ENCODE assay signal across 2 cellular contexts in the genomic region with DNA sequence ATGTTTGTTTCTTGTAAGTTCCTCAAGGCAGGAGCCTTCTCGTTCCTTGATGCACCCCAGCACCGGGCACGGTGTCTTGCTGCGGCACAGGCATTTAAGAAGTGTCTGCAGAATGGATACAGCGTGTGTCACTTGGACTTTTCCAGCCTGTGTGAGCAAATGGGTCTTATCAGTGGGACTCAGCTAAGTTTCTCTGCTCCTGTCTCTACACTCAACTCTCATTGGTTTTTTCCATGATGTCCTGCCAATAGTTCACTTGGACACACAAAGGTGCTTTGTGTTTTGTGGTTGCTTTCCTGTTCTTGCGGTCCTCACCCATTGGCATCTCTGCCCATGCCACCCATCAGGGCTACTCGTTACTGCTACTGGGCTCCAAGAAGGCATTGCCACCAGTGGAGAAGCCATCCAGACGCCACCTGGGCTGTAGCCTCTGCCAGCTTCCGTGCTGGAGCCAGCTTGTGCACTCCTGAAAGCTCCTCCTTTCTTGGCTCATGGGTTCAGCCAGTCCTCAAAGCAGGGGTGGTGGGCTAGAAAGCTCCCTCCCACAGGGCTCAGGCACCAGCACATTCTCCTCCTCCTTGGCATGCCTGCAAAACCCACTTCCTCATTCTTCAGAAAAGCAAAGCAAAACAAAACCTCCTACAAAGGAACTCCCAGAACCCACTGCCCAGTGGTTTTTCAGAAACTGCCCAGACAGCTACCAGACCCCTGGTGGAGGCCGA.
TF ChIP-seq lines count a peak whose summit lies in the region.

No MANE protein-coding gene starts in this region.

TF ChIP-seq in K562, 482 proteins besides CTCF, POLR2A, EP300 and RAD21 (continued from another document):
- TF ChIP-seq, protein P1, sequence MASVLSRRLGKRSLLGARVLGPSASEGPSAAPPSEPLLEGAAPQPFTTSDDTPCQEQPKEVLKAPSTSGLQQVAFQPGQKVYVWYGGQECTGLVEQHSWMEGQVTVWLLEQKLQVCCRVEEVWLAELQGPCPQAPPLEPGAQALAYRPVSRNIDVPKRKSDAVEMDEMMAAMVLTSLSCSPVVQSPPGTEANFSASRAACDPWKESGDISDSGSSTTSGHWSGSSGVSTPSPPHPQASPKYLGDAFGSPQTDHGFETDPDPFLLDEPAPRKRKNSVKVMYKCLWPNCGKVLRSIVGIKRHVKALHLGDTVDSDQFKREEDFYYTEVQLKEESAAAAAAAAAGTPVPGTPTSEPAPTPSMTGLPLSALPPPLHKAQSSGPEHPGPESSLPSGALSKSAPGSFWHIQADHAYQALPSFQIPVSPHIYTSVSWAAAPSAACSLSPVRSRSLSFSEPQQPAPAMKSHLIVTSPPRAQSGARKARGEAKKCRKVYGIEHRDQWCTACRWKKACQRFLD (CRISPR knock-in tag; IDR thresholded peaks at IDR 0.05), result no peak
- no peak for TF ChIP-seq NR2C2 (CRISPR knock-in tag; IDR thresholded peaks at IDR 0.05)
- 0 out of 2 replicates have a peak, but pooled peaks have one; percentile 9 for TF ChIP-seq NR2C2 (tag; IDR thresholded peaks at IDR 0.05)
- TF ChIP-seq, protein P2, sequence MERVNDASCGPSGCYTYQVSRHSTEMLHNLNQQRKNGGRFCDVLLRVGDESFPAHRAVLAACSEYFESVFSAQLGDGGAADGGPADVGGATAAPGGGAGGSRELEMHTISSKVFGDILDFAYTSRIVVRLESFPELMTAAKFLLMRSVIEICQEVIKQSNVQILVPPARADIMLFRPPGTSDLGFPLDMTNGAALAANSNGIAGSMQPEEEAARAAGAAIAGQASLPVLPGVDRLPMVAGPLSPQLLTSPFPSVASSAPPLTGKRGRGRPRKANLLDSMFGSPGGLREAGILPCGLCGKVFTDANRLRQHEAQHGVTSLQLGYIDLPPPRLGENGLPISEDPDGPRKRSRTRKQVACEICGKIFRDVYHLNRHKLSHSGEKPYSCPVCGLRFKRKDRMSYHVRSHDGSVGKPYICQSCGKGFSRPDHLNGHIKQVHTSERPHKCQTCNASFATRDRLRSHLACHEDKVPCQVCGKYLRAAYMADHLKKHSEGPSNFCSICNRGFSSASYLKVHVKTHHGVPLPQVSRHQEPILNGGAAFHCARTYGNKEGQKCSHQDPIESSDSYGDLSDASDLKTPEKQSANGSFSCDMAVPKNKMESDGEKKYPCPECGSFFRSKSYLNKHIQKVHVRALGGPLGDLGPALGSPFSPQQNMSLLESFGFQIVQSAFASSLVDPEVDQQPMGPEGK (CRISPR knock-in tag; IDR thresholded peaks at IDR 0.05; ENCODE audit: borderline replicate concordance), result no peak
- no peak for TF ChIP-seq SMARCA5 (IDR thresholded peaks at IDR 0.05)
- TF ChIP-seq, protein P3, sequence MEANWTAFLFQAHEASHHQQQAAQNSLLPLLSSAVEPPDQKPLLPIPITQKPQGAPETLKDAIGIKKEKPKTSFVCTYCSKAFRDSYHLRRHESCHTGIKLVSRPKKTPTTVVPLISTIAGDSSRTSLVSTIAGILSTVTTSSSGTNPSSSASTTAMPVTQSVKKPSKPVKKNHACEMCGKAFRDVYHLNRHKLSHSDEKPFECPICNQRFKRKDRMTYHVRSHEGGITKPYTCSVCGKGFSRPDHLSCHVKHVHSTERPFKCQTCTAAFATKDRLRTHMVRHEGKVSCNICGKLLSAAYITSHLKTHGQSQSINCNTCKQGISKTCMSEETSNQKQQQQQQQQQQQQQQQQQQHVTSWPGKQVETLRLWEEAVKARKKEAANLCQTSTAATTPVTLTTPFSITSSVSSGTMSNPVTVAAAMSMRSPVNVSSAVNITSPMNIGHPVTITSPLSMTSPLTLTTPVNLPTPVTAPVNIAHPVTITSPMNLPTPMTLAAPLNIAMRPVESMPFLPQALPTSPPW (CRISPR knock-in tag; IDR thresholded peaks at IDR 0.05), result peak; percentile 30; the same call in 1 of the 2 replicates
- TF ChIP-seq MTA3 (IDR thresholded peaks at IDR 0.05; ENCODE audit: borderline replicate concordance), result peak; percentile 59; the same call in 1 of the 2 replicates
- peak; percentile 43; the same call in 1 of the 2 replicates for TF ChIP-seq TEAD4 (IDR thresholded peaks at IDR 0.05; ENCODE audit: low read length)
- TF ChIP-seq TEAD4 (CRISPR knock-in tag; IDR thresholded peaks at IDR 0.05; ENCODE audit: borderline replicate concordance), result no peak
- peak; percentile 42; the same call in 1 of the 2 replicates for TF ChIP-seq BHLHE40 (IDR thresholded peaks at IDR 0.05; ENCODE audit: low read length)
- TF ChIP-seq LARP7 (IDR thresholded peaks at IDR 0.05), result no peak
- TF ChIP-seq, protein P4, sequence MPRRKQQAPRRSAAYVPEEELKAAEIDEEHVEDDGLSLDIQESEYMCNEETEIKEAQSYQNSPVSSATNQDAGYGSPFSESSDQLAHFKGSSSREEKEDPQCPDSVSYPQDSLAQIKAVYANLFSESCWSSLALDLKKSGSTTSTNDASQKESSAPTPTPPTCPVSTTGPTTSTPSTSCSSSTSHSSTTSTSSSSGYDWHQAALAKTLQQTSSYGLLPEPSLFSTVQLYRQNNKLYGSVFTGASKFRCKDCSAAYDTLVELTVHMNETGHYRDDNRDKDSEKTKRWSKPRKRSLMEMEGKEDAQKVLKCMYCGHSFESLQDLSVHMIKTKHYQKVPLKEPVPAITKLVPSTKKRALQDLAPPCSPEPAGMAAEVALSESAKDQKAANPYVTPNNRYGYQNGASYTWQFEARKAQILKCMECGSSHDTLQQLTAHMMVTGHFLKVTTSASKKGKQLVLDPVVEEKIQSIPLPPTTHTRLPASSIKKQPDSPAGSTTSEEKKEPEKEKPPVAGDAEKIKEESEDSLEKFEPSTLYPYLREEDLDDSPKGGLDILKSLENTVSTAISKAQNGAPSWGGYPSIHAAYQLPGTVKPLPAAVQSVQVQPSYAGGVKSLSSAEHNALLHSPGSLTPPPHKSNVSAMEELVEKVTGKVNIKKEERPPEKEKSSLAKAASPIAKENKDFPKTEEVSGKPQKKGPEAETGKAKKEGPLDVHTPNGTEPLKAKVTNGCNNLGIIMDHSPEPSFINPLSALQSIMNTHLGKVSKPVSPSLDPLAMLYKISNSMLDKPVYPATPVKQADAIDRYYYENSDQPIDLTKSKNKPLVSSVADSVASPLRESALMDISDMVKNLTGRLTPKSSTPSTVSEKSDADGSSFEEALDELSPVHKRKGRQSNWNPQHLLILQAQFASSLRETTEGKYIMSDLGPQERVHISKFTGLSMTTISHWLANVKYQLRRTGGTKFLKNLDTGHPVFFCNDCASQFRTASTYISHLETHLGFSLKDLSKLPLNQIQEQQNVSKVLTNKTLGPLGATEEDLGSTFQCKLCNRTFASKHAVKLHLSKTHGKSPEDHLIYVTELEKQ (CRISPR knock-in tag; IDR thresholded peaks at IDR 0.05), result no peak
- no peak for TF ChIP-seq MCM5 (IDR thresholded peaks at IDR 0.05; ENCODE audit: low read depth)
- TF ChIP-seq ZNF766 (CRISPR knock-in tag; conservative IDR thresholded peaks at IDR 0.05), result peak; percentile 66; the same call in 1 of the 2 replicates

TF ChIP-seq in HepG2, 621 proteins besides CTCF, POLR2A, EP300 and RAD21 (continued from another document and continues in another):
- TF ChIP-seq, protein P5, sequence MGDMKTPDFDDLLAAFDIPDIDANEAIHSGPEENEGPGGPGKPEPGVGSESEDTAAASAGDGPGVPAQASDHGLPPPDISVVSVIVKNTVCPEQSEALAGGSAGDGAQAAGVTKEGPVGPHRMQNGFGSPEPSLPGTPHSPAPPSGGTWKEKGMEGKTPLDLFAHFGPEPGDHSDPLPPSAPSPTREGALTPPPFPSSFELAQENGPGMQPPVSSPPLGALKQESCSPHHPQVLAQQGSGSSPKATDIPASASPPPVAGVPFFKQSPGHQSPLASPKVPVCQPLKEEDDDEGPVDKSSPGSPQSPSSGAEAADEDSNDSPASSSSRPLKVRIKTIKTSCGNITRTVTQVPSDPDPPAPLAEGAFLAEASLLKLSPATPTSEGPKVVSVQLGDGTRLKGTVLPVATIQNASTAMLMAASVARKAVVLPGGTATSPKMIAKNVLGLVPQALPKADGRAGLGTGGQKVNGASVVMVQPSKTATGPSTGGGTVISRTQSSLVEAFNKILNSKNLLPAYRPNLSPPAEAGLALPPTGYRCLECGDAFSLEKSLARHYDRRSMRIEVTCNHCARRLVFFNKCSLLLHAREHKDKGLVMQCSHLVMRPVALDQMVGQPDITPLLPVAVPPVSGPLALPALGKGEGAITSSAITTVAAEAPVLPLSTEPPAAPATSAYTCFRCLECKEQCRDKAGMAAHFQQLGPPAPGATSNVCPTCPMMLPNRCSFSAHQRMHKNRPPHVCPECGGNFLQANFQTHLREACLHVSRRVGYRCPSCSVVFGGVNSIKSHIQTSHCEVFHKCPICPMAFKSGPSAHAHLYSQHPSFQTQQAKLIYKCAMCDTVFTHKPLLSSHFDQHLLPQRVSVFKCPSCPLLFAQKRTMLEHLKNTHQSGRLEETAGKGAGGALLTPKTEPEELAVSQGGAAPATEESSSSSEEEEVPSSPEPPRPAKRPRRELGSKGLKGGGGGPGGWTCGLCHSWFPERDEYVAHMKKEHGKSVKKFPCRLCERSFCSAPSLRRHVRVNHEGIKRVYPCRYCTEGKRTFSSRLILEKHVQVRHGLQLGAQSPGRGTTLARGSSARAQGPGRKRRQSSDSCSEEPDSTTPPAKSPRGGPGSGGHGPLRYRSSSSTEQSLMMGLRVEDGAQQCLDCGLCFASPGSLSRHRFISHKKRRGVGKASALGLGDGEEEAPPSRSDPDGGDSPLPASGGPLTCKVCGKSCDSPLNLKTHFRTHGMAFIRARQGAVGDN (CRISPR knock-in tag; IDR thresholded peaks at IDR 0.05), result peak; percentile 96
- 0 out of 2 replicates have a peak, but pooled peaks have one; percentile 39 for TF ChIP-seq ZNF317 (CRISPR knock-in tag; IDR thresholded peaks at IDR 0.05)
- no peak for TF ChIP-seq ZNF382 (CRISPR knock-in tag; IDR thresholded peaks at IDR 0.05; ENCODE audit: borderline replicate concordance)
- TF ChIP-seq ZNF782 (CRISPR knock-in tag; IDR thresholded peaks at IDR 0.05; ENCODE audit: borderline replicate concordance), result peak; percentile 28; the same call in 1 of the 2 replicates
- TF ChIP-seq EEA1 (CRISPR knock-in tag; IDR thresholded peaks at IDR 0.05; ENCODE audit: borderline replicate concordance), result 0 out of 2 replicates have a peak, but pooled peaks have one; percentile 80
- TF ChIP-seq, protein P6, sequence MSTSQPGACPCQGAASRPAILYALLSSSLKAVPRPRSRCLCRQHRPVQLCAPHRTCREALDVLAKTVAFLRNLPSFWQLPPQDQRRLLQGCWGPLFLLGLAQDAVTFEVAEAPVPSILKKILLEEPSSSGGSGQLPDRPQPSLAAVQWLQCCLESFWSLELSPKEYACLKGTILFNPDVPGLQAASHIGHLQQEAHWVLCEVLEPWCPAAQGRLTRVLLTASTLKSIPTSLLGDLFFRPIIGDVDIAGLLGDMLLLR (CRISPR knock-in tag; IDR thresholded peaks at IDR 0.05), result peak; percentile 62; the same call in 1 of the 2 replicates
- 0 out of 2 replicates have a peak, but pooled peaks have one; percentile 11 for TF ChIP-seq ZNF614 (CRISPR knock-in tag; IDR thresholded peaks at IDR 0.05; ENCODE audit: borderline replicate concordance)
- TF ChIP-seq, protein P7, sequence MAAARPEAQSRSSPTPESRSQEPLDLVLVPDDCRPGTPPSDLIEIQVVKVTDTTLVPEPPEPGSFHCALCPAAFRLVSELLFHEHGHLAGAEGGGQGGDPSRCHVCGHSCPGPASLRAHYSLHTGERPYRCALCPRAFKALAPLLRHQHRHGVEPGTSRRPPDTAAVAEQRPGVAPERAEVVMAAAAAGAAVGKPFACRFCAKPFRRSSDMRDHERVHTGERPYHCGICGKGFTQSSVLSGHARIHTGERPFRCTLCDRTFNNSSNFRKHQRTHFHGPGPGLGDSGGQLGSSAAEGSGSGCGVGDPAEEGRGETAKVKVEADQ (CRISPR knock-in tag; IDR thresholded peaks at IDR 0.05; ENCODE audit: borderline replicate concordance), result no peak
- TF ChIP-seq ZNF12 (CRISPR knock-in tag; IDR thresholded peaks at IDR 0.05), result peak; percentile 83
- TF ChIP-seq, protein P8, sequence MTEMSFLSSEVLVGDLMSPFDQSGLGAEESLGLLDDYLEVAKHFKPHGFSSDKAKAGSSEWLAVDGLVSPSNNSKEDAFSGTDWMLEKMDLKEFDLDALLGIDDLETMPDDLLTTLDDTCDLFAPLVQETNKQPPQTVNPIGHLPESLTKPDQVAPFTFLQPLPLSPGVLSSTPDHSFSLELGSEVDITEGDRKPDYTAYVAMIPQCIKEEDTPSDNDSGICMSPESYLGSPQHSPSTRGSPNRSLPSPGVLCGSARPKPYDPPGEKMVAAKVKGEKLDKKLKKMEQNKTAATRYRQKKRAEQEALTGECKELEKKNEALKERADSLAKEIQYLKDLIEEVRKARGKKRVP (CRISPR knock-in tag; IDR thresholded peaks at IDR 0.05), result 0 out of 4 replicates have a peak, but pooled peaks of 1 of the 2 experiments have one; percentile 13
- TF ChIP-seq, protein P9, sequence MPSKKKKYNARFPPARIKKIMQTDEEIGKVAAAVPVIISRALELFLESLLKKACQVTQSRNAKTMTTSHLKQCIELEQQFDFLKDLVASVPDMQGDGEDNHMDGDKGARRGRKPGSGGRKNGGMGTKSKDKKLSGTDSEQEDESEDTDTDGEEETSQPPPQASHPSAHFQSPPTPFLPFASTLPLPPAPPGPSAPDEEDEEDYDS (CRISPR knock-in tag; IDR thresholded peaks at IDR 0.05), result peak; percentile 84
- TF ChIP-seq ZNF337 (CRISPR knock-in tag; IDR thresholded peaks at IDR 0.05; ENCODE audit: borderline replicate concordance, low read depth), result no peak
- peak; percentile 43; the same call in 1 of the 2 replicates for TF ChIP-seq NFKB2 (CRISPR knock-in tag; IDR thresholded peaks at IDR 0.05; ENCODE audit: borderline replicate concordance)
- TF ChIP-seq ZNF235 (CRISPR knock-in tag; IDR thresholded peaks at IDR 0.05; ENCODE audit: borderline replicate concordance), result peak; percentile 43; the same call in 1 of the 2 replicates
- peak; percentile 17; the same call in 1 of the 2 replicates for TF ChIP-seq ETV5 (CRISPR knock-in tag; IDR thresholded peaks at IDR 0.05; ENCODE audit: borderline replicate concordance)
- 0 out of 2 replicates have a peak, but pooled peaks have one; percentile 19 for TF ChIP-seq ARNTL (CRISPR knock-in tag; IDR thresholded peaks at IDR 0.05)
- TF ChIP-seq GATAD2A (CRISPR knock-in tag; IDR thresholded peaks at IDR 0.05), result peak; percentile 49; the same call in 1 of the 2 replicates
- 0 out of 2 replicates have a peak, but pooled peaks have one; percentile 20 for TF ChIP-seq MIER3 (CRISPR knock-in tag; IDR thresholded peaks at IDR 0.05; ENCODE audit: borderline replicate concordance)
- peak; percentile 65; the same call in 1 of the 2 replicates for TF ChIP-seq GATA4 (IDR thresholded peaks at IDR 0.05; ENCODE audit: borderline replicate concordance, low read depth)
- no peak for TF ChIP-seq SOX6 (IDR thresholded peaks at IDR 0.05)
- TF ChIP-seq SOX6 (CRISPR knock-in tag; IDR thresholded peaks at IDR 0.05), result peak; percentile 63
- peak; percentile 9; the same call in 1 of the 2 replicates for TF ChIP-seq ZNF777 (CRISPR knock-in tag; IDR thresholded peaks at IDR 0.05)
- no peak for TF ChIP-seq ZSCAN30 (CRISPR knock-in tag; IDR thresholded peaks at IDR 0.05)
- TF ChIP-seq, protein P10, sequence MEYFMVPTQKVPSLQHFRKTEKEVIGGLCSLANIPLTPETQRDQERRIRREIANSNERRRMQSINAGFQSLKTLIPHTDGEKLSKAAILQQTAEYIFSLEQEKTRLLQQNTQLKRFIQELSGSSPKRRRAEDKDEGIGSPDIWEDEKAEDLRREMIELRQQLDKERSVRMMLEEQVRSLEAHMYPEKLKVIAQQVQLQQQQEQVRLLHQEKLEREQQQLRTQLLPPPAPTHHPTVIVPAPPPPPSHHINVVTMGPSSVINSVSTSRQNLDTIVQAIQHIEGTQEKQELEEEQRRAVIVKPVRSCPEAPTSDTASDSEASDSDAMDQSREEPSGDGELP (IDR thresholded peaks at IDR 0.05; ENCODE audit: borderline replicate concordance, low read depth), result peak; percentile 45; the same call in 1 of the 2 replicates
